ENCODE assay signal across 1 cellular context in the genomic region with DNA sequence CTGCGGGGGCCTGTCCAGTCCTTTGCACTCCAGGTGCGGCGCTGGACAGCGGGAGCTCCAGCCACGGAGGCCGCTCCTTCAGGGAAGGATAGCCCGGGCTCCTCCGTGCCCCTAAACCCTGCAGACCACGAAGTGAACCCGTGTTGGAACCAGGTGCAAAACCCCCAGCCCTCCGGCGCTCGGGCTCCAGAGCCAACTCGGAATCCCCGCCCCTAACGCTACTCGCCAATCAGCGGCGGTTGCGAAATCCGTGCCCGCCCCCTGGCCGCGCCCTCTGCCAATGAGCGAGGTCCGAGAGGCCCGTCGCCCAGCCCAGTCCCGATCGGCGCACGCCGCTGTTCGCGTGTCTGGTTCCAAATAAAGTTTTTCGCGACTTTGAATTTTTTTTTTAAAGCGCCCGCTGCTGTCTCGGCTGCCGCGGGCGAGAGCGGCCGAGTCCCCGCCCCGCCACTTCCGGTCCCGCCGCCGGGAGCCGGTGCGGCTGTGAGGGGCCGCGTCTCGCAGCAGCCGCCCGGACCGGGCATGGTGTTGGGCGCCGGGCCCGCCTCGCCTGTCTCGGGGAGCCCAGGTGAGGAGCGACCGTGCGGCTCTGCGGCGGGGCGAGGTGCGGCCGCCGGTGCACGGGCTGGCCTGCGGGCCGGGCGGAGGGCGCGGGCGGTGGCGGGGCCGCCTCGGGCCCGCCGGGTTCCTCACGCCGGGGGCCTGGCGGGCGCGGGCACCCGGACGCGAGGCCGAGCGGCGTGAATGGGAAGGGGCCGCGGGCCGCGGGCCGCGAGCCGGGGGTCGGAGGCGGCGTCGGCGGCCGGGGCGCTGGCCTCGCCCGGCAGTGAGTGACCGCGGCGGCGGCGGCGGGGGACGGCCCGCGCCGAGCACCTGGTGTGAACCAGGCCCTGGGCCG.
TF ChIP-seq lines count a peak whose summit lies in the region.

A gene with protein sequence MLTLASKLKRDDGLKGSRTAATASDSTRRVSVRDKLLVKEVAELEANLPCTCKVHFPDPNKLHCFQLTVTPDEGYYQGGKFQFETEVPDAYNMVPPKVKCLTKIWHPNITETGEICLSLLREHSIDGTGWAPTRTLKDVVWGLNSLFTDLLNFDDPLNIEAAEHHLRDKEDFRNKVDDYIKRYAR (plus strand): TSS at position 450 of the 898 bp plus-strand sequence. CDS start 6,094 bp downstream, outside the sequence.

TF ChIP-seq in GM12878, 131 proteins besides CTCF, POLR2A, EP300 and RAD21 (continued from another document and continues in another):
- TF ChIP-seq, protein P1, sequence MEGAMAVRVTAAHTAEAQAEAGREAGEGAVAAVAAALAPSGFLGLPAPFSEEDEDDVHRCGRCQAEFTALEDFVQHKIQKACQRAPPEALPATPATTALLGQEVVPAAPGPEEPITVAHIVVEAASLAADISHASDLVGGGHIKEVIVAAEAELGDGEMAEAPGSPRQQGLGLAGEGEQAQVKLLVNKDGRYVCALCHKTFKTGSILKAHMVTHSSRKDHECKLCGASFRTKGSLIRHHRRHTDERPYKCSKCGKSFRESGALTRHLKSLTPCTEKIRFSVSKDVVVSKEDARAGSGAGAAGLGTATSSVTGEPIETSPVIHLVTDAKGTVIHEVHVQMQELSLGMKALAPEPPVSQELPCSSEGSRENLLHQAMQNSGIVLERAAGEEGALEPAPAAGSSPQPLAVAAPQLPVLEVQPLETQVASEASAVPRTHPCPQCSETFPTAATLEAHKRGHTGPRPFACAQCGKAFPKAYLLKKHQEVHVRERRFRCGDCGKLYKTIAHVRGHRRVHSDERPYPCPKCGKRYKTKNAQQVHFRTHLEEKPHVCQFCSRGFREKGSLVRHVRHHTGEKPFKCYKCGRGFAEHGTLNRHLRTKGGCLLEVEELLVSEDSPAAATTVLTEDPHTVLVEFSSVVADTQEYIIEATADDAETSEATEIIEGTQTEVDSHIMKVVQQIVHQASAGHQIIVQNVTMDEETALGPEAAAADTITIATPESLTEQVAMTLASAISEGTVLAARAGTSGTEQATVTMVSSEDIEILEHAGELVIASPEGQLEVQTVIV (IDR thresholded peaks at IDR 0.05; ENCODE audit: borderline replicate concordance, partially characterized antibody): peak; percentile 62
- TF ChIP-seq, protein P2, sequence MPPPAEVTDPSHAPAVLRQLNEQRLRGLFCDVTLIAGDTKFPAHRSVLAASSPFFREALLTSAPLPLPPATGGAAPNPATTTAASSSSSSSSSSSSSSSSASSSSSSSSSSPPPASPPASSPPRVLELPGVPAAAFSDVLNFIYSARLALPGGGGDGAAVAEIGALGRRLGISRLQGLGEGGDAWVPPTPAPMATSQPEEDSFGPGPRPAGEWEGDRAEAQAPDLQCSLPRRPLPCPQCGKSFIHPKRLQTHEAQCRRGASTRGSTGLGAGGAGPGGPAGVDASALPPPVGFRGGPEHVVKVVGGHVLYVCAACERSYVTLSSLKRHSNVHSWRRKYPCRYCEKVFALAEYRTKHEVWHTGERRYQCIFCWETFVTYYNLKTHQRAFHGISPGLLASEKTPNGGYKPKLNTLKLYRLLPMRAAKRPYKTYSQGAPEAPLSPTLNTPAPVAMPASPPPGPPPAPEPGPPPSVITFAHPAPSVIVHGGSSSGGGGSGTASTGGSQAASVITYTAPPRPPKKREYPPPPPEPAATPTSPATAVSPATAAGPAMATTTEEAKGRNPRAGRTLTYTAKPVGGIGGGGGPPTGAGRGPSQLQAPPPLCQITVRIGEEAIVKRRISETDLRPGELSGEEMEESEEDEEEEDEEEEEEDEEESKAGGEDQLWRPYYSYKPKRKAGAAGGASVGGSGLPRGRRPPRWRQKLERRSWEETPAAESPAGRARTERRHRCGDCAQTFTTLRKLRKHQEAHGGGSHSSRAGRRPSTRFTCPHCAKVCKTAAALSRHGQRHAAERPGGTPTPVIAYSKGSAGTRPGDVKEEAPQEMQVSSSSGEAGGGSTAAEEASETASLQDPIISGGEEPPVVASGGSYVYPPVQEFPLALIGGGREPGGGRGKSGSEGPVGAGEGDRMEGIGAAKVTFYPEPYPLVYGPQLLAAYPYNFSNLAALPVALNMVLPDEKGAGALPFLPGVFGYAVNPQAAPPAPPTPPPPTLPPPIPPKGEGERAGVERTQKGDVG (CRISPR knock-in tag; IDR thresholded peaks at IDR 0.05): no peak
- TF ChIP-seq, protein P3, sequence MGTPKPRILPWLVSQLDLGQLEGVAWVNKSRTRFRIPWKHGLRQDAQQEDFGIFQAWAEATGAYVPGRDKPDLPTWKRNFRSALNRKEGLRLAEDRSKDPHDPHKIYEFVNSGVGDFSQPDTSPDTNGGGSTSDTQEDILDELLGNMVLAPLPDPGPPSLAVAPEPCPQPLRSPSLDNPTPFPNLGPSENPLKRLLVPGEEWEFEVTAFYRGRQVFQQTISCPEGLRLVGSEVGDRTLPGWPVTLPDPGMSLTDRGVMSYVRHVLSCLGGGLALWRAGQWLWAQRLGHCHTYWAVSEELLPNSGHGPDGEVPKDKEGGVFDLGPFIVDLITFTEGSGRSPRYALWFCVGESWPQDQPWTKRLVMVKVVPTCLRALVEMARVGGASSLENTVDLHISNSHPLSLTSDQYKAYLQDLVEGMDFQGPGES (IDR thresholded peaks at IDR 0.05): peak; percentile 73
- 0 out of 2 replicates have a peak, but pooled peaks have one; percentile 10 for TF ChIP-seq JUND (IDR thresholded peaks at IDR 0.05; ENCODE audit: low read depth, low read length)
- peak; percentile 62; the same call in 1 of the 2 replicates for TF ChIP-seq RB1 (IDR thresholded peaks at IDR 0.05; ENCODE audit: borderline replicate concordance)
- TF ChIP-seq KDM1A (IDR thresholded peaks at IDR 0.05; ENCODE audit: borderline replicate concordance): no peak
- TF ChIP-seq WRNIP1 (IDR thresholded peaks at IDR 0.05; ENCODE audit: borderline replicate concordance, low read depth, low read length): no peak
- 0 out of 2 replicates have a peak, but pooled peaks have one; percentile 14 for TF ChIP-seq TCF12 (IDR thresholded peaks at IDR 0.05; ENCODE audit: low read depth, low read length)
- TF ChIP-seq ZNF217 (IDR thresholded peaks at IDR 0.05): no peak
- peak; percentile 90 to 95 for TF ChIP-seq BHLHE40 (IDR thresholded peaks at IDR 0.05; ENCODE audit: borderline replicate concordance in 1 of 2, low read depth in 2 of 2, low read length in 1 of 2)
- 0 out of 2 replicates have a peak, but pooled peaks have one; percentile 22 for TF ChIP-seq MEF2A (IDR thresholded peaks at IDR 0.05; ENCODE audit: insufficient read depth, low read depth, low read length)
- TF ChIP-seq CEBPB (IDR thresholded peaks at IDR 0.05; ENCODE audit: borderline replicate concordance in 1 of 2, low read depth in 2 of 2, low read length in 2 of 2): peak in 1 of 2 experiments; percentile 91; a peak in 2 of 4 replicates
- peak; percentile 18 for TF ChIP-seq SIX5 (IDR thresholded peaks at IDR 0.05; ENCODE audit: low read depth, low read length, severe bottlenecking)
- TF ChIP-seq BACH1 (IDR thresholded peaks at IDR 0.05; ENCODE audit: borderline replicate concordance): no peak
- TF ChIP-seq BCL11A (IDR thresholded peaks at IDR 0.05; ENCODE audit: low read depth, low read length): no peak
- TF ChIP-seq TARDBP (IDR thresholded peaks at IDR 0.05; ENCODE audit: borderline replicate concordance): peak; percentile 96
- no peak; a peak in 1 of 4 replicates for TF ChIP-seq ETV6 (conservative IDR thresholded peaks at IDR 0.05 in 1 of 2, IDR thresholded peaks at IDR 0.05 in 1 of 2; ENCODE audit: borderline replicate concordance in 1 of 2, low read depth in 1 of 2)
- no peak for TF ChIP-seq TBL1XR1 (IDR thresholded peaks at IDR 0.05; ENCODE audit: low read depth, low read length)
- TF ChIP-seq RUNX3 (IDR thresholded peaks at IDR 0.05; ENCODE audit: low read length): peak; percentile 45; the same call in 1 of the 2 replicates
- TF ChIP-seq ZNF207 (IDR thresholded peaks at IDR 0.05; ENCODE audit: borderline replicate concordance): 0 out of 2 replicates have a peak, but pooled peaks have one; percentile 37
- TF ChIP-seq, protein P4, sequence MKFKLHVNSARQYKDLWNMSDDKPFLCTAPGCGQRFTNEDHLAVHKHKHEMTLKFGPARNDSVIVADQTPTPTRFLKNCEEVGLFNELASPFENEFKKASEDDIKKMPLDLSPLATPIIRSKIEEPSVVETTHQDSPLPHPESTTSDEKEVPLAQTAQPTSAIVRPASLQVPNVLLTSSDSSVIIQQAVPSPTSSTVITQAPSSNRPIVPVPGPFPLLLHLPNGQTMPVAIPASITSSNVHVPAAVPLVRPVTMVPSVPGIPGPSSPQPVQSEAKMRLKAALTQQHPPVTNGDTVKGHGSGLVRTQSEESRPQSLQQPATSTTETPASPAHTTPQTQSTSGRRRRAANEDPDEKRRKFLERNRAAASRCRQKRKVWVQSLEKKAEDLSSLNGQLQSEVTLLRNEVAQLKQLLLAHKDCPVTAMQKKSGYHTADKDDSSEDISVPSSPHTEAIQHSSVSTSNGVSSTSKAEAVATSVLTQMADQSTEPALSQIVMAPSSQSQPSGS (IDR thresholded peaks at IDR 0.05; ENCODE audit: low read length): no peak
- TF ChIP-seq NR2C1 (IDR thresholded peaks at IDR 0.05): 0 out of 2 replicates have a peak, but pooled peaks have one; percentile 42
- TF ChIP-seq NRF1 (conservative IDR thresholded peaks at IDR 0.05; ENCODE audit: low read depth, low read length): no peak
- TF ChIP-seq TCF7 (IDR thresholded peaks at IDR 0.05; ENCODE audit: borderline replicate concordance): peak; percentile 38; the same call in 1 of the 2 replicates
- TF ChIP-seq CBX5 (IDR thresholded peaks at IDR 0.05; ENCODE audit: low read depth): peak; percentile 83; the same call in 1 of the 2 replicates
- TF ChIP-seq, protein P5, sequence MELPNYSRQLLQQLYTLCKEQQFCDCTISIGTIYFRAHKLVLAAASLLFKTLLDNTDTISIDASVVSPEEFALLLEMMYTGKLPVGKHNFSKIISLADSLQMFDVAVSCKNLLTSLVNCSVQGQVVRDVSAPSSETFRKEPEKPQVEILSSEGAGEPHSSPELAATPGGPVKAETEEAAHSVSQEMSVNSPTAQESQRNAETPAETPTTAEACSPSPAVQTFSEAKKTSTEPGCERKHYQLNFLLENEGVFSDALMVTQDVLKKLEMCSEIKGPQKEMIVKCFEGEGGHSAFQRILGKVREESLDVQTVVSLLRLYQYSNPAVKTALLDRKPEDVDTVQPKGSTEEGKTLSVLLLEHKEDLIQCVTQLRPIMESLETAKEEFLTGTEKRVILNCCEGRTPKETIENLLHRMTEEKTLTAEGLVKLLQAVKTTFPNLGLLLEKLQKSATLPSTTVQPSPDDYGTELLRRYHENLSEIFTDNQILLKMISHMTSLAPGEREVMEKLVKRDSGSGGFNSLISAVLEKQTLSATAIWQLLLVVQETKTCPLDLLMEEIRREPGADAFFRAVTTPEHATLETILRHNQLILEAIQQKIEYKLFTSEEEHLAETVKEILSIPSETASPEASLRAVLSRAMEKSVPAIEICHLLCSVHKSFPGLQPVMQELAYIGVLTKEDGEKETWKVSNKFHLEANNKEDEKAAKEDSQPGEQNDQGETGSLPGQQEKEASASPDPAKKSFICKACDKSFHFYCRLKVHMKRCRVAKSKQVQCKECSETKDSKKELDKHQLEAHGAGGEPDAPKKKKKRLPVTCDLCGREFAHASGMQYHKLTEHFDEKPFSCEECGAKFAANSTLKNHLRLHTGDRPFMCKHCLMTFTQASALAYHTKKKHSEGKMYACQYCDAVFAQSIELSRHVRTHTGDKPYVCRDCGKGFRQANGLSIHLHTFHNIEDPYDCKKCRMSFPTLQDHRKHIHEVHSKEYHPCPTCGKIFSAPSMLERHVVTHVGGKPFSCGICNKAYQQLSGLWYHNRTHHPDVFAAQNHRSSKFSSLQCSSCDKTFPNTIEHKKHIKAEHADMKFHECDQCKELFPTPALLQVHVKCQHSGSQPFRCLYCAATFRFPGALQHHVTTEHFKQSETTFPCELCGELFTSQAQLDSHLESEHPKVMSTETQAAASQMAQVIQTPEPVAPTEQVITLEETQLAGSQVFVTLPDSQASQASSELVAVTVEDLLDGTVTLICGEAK (IDR thresholded peaks at IDR 0.05; ENCODE audit: borderline replicate concordance): peak; percentile 100
- TF ChIP-seq MXI1 (IDR thresholded peaks at IDR 0.05; ENCODE audit: low read depth, low read length): peak; percentile 92
- no peak for TF ChIP-seq KAT2A (conservative IDR thresholded peaks at IDR 0.05; ENCODE audit: control insufficient read depth, low read depth, low read length)
- TF ChIP-seq HDGF (IDR thresholded peaks at IDR 0.05): peak; percentile 78; the same call in 1 of the 2 replicates
- TF ChIP-seq GATAD2B (conservative IDR thresholded peaks at IDR 0.05; ENCODE audit: low read depth): peak; percentile 79
- TF ChIP-seq ZSCAN29 (IDR thresholded peaks at IDR 0.05): no peak
- TF ChIP-seq ZZZ3 (IDR thresholded peaks at IDR 0.05; ENCODE audit: control insufficient read depth, insufficient read length, low read depth): no peak
- TF ChIP-seq, protein P6, sequence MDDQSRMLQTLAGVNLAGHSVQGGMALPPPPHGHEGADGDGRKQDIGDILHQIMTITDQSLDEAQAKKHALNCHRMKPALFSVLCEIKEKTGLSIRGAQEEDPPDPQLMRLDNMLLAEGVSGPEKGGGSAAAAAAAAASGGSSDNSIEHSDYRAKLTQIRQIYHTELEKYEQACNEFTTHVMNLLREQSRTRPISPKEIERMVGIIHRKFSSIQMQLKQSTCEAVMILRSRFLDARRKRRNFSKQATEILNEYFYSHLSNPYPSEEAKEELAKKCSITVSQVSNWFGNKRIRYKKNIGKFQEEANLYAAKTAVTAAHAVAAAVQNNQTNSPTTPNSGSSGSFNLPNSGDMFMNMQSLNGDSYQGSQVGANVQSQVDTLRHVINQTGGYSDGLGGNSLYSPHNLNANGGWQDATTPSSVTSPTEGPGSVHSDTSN (IDR thresholded peaks at IDR 0.05; ENCODE audit: insufficient replicate concordance, low read depth, low read length): no peak
- peak in 1 of 2 experiments; percentile 59; a peak in 1 of 4 replicates for TF ChIP-seq SRF (IDR thresholded peaks at IDR 0.05; ENCODE audit: low read depth in 2 of 2, low read length in 2 of 2)
- TF ChIP-seq YY1 (IDR thresholded peaks at IDR 0.05; ENCODE audit: low read depth, low read length): peak; percentile 46; the same call in 1 of the 2 replicates
- TF ChIP-seq MYC (IDR thresholded peaks at IDR 0.05; ENCODE audit: insufficient read depth, insufficient read length, insufficient replicate concordance, low read length, severe bottlenecking): no peak
- TF ChIP-seq PML (IDR thresholded peaks at IDR 0.05; ENCODE audit: low read length): no peak
- no peak for TF ChIP-seq POLR2AphosphoS5 (IDR thresholded peaks at IDR 0.05; ENCODE audit: low read length)
- TF ChIP-seq, protein P7, sequence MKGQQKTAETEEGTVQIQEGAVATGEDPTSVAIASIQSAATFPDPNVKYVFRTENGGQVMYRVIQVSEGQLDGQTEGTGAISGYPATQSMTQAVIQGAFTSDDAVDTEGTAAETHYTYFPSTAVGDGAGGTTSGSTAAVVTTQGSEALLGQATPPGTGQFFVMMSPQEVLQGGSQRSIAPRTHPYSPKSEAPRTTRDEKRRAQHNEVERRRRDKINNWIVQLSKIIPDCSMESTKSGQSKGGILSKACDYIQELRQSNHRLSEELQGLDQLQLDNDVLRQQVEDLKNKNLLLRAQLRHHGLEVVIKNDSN (IDR thresholded peaks at IDR 0.05; ENCODE audit: borderline replicate concordance, extremely low read length, insufficient read depth, low read depth, low read length): no peak
- no peak for TF ChIP-seq IRF4 (IDR thresholded peaks at IDR 0.05; ENCODE audit: low read depth, low read length)
- TF ChIP-seq MEF2B (IDR thresholded peaks at IDR 0.05; ENCODE audit: partially characterized antibody, poor library complexity, severe bottlenecking): no peak
- no peak for TF ChIP-seq ZNF274 (IDR thresholded peaks at IDR 0.05; ENCODE audit: insufficient read depth, insufficient read length)
- no peak for TF ChIP-seq DPF2 (IDR thresholded peaks at IDR 0.05)
- TF ChIP-seq HCFC1 (IDR thresholded peaks at IDR 0.05; ENCODE audit: low read length): peak; percentile 64
- TF ChIP-seq SREBF2 (IDR thresholded peaks at IDR 0.05; ENCODE audit: low read length): no peak
- TF ChIP-seq CHD1 (IDR thresholded peaks at IDR 0.05; ENCODE audit: low read depth, low read length): no peak
